ENCODE assay signal across 24 cellular contexts in the genomic region with DNA sequence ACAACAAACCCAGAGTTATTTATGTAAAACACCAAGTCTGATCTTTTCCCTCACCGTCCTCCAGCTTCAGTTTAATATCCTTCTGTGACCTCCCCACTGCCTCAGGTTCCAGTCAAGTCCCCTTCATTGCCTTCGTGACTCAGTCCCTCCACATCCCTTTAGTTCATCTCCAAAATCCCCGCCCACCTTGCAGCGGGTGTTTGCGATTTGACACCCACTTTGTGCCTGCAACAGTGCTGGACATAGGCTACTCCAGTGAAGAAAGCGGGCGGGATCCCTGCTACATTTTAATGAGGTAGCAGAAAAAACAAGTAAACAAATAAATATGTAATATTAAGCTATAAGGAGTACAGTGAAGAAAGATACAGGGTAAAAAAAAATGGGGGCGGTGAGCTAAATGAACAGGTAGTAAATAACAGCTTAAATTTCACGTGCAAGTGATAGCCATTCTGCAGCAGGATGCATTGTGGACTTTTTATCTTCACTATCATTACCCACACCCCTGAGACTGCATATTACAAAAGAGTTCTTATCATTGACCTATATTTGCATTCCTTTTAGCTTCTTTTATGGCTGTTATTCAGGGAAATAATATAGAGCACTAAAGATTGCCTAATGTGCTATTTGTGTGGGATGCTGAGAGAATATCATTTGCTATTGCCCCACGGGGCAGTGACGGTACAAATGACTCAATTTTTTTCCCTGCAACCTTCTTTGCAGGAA.
DNase-seq lines count a peak whose midpoint lies in the region; ATAC-seq, FAIRE-seq and TF ChIP-seq lines count a peak whose summit lies in the region.
"Had no signal": no experiment of that assay in that cellular context is flagged by ENCODE, and none has a peak within 500 bp of the region (broad histone marks: within the 10 kb centered on the region; RNA-seq: fewer than 3 reads in every experiment).

No MANE protein-coding gene starts in this region.

- H3K4me3 ChIP-seq in HepG2 (replicated peaks in 1 of 3; ENCODE audit: insufficient read depth in 1 of 3, low read depth in 2 of 3, low read length in 3 of 3): no peak overlapping the region
- H3K4me3 ChIP-seq: upper lobe of right lung had no signal

- H3K27ac ChIP-seq in VCaP (peak overlapping the region; percentile 88), HepG2 (ENCODE audit: extremely low read length, insufficient read depth, low read length) (no peak overlapping the region)
- H3K27ac ChIP-seq: upper lobe of right lung had no signal

- WGBS in HepG2 (ENCODE audit: low lambda C conversion rate): 36% methylated on average over 11 of the region's 11 CpGs

- no peak for TF ChIP-seq RAD21 in HepG2 (CRISPR knock-in tag; IDR thresholded peaks at IDR 0.05)

- no peak for TF ChIP-seq EP300 in HepG2 (IDR thresholded peaks at IDR 0.05; ENCODE audit: low read depth in 2 of 2, low read length in 2 of 2)
- TF ChIP-seq EP300 in HepG2 (CRISPR knock-in tag; IDR thresholded peaks at IDR 0.05; ENCODE audit: borderline replicate concordance): no peak

- H3K36me3 Mint-ChIP-seq in activated naive CD4-positive, alpha-beta T cell treated with anti-CD3 and anti-CD28 coated beads, Interleukin-2, amount 50 U/mL, for 72 hours: peaks cover 5 to 10% of the 10 kb centered on the region in 2 donors
- H3K36me3 Mint-ChIP-seq: activated CD4-positive, alpha-beta memory T cell treated with anti-CD3 and anti-CD28 coated beads for 36 hours had no signal

- peaks cover 0 to 2% of the 10 kb centered on the region in 2 experiments; a peak in 1 of 5 replicates for H3K27me3 ChIP-seq in HepG2 (ENCODE audit: control insufficient read depth in 1 of 2, insufficient read depth in 2 of 2, low read length in 2 of 2)
- H3K27me3 ChIP-seq: upper lobe of right lung had no signal

- no peak for TF ChIP-seq POLR2A in HepG2 (IDR thresholded peaks at IDR 0.05; ENCODE audit: insufficient read depth in 1 of 2, low read depth in 2 of 2, low read length in 2 of 2)

- DNase-seq in stimulated activated CD4-positive, alpha-beta T cell treated with anti-CD3 and anti-CD28 coated beads, Interleukin-15, amount 100 ng/mL, for 24 hours: peak; percentile 4
- no peak for DNase-seq in stimulated activated CD4-positive, alpha-beta T cell treated with anti-CD3 and anti-CD28 coated beads, Interleukin-4, amount 100 ng/mL, for 1 hour
- DNase-seq in HepG2 (ENCODE audit: low spot score) (no peak), frontal cortex (ENCODE audit: low spot score in 2 of 2) (no peak), NCI-H524 treated with DMSO at 0.1 percent for 48 hours (lab: John Stamatoyannopoulos, UW) (no peak)
- no peak for DNase-seq in activated naive CD4-positive, alpha-beta T cell treated with anti-CD3 and anti-CD28 coated beads, Interleukin-2, amount 50 U/mL, for 72 hours (ENCODE audit: low spot score in 2 of 2)
- DNase-seq in activated naive CD4-positive, alpha-beta T cell treated with Interleukin-2 at 50 U/mL for 16 hours: no peak
- DNase-seq: activated CD4-positive, alpha-beta memory T cell treated with anti-CD3 and anti-CD28 coated beads for 36 hours; activated gamma-delta T cell treated with Interleukin-2 at 50 U/mL for 16 hours; activated T-cell treated with anti-CD3 and anti-CD28 coated beads for 4 hours; C1 segment of cervical spinal cord; cerebellar nuclear complex; DMS79 treated with DMSO at 0.1 percent for 48 hours; effector memory CD8-positive, alpha-beta T cell; MV-4-11; NCI-H2029; NCI-H510A treated with DMSO at 0.1 percent for 48 hours; SIG-M5; upper lobe of right lung had no signal

- in situ Hi-C loops in HepG2 (cut with HindIII; ENCODE audit: extremely low pct_ligation_motif_present, low pct_unique_long_range_greater_than_20kb): no loop called here

- CTCF ChIA-PET in HepG2 (lab: Yijun Ruan, JAX; ENCODE audit: low intra/inter-chr PET ratio, low total read pairs): no interaction called here

- no peak for ATAC-seq in HepG2
- no peak for ATAC-seq in activated naive CD4-positive, alpha-beta T cell treated with anti-CD3 and anti-CD28 coated beads, Interleukin-2, amount 50 U/mL, for 72 hours
- ATAC-seq: effector memory CD8-positive, alpha-beta T cell; sciatic nerve; upper lobe of right lung had no signal

- POLR2A ChIA-PET in HepG2 (lab: Yijun Ruan, JAX): interaction anchor here (1.1 kb wide), 1 partner anchor 13 kb away, joined by 5 read pairs; no protein-coding TSS in a partner anchor

- FAIRE-seq in HepG2 (lab: Jason Lieb, UNC) (no peak), frontal cortex (lab: Jason Lieb, UNC) (no peak)
- FAIRE-seq: islet of Langerhans had no signal

- intact Hi-C loops in HepG2 (cut with micrococcal nuclease; ENCODE audit: unreplicated experiment): no loop called here

- no peaks in the 10 kb centered on the region for H3K79me2 ChIP-seq in HepG2 (ENCODE audit: insufficient read depth, low read length)

- TF ChIP-seq CTCF in VCaP (conservative IDR thresholded peaks at IDR 0.05) (no peak), HepG2 (CRISPR knock-in tag; IDR thresholded peaks at IDR 0.05) (no peak)

- peak overlapping the region; percentile 9 for H3K4me2 ChIP-seq in HepG2 (ENCODE audit: low read depth, low read length)

- H2AFZ ChIP-seq in HepG2 (ENCODE audit: low read length): no peak overlapping the region

- H3K36me3 ChIP-seq in HepG2 (replicated peaks in 1 of 2; ENCODE audit: control insufficient read depth in 1 of 2, insufficient read depth in 2 of 2, low read length in 2 of 2): no peaks in the 10 kb centered on the region
- H3K36me3 ChIP-seq: upper lobe of right lung had no signal

- H3K4me1 ChIP-seq in HepG2 (ENCODE audit: insufficient read depth, low read length): peaks cover 37% of the 10 kb centered on the region
- H3K4me1 ChIP-seq: upper lobe of right lung had no signal

- H3K9me3 Mint-ChIP-seq in activated naive CD4-positive, alpha-beta T cell treated with anti-CD3 and anti-CD28 coated beads, Interleukin-2, amount 50 U/mL, for 72 hours: peaks cover 12 to 17% of the 10 kb centered on the region in 2 donors

- no TSS peak for BruUV-seq in HepG2 (replicated peaks; lab: Mats Ljungman, UMichigan)

- H4K20me1 ChIP-seq in HepG2 (ENCODE audit: insufficient read depth, low read length): no peaks in the 10 kb centered on the region

- no peak overlapping the region for H3K9ac ChIP-seq in HepG2 (ENCODE audit: insufficient read depth, low read depth, low read length)

- no peaks in the 10 kb centered on the region for H3K9me3 ChIP-seq in HepG2 (ENCODE audit: low read length)
- H3K9me3 ChIP-seq: upper lobe of right lung had no signal

- no peak overlapping the region for H3K27ac Mint-ChIP-seq in activated naive CD4-positive, alpha-beta T cell treated with anti-CD3 and anti-CD28 coated beads, Interleukin-2, amount 50 U/mL, for 72 hours
- H3K27ac Mint-ChIP-seq: activated CD4-positive, alpha-beta memory T cell treated with anti-CD3 and anti-CD28 coated beads for 36 hours; effector memory CD8-positive, alpha-beta T cell; stimulated activated naive CD8-positive, alpha-beta T cell treated with anti-CD3 and anti-CD28 coated beads, Interleukin-15, Interleukin-2, amounts not matched to agents 100 ng/mL and 50 ng/mL, for 24 hours; T-helper 1 cell treated with Interleukin-12 subunit alpha and Interleukin-12 subunit beta and Interleukin-4 antibody, amounts not matched to agents 30 μg/mL and 1 μg/mL, for 36 hours had no signal

TF ChIP-seq in HepG2, 621 proteins besides CTCF, POLR2A, EP300 and RAD21:
- TF ChIP-seq KLF6 (CRISPR knock-in tag; IDR thresholded peaks at IDR 0.05): no peak
- TF ChIP-seq, protein P1, sequence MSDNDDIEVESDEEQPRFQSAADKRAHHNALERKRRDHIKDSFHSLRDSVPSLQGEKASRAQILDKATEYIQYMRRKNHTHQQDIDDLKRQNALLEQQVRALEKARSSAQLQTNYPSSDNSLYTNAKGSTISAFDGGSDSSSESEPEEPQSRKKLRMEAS (IDR thresholded peaks at IDR 0.05): no peak
- TF ChIP-seq ETV6 (CRISPR knock-in tag; conservative IDR thresholded peaks at IDR 0.05): no peak
- TF ChIP-seq SAFB2 (CRISPR knock-in tag; IDR thresholded peaks at IDR 0.05; ENCODE audit: borderline replicate concordance, low read depth): no peak
- TF ChIP-seq CEBPG (CRISPR knock-in tag; IDR thresholded peaks at IDR 0.05): 0 out of 2 replicates have a peak, but pooled peaks have one; percentile 14
- no peak for TF ChIP-seq ZNF570 (CRISPR knock-in tag; IDR thresholded peaks at IDR 0.05; ENCODE audit: borderline replicate concordance)
- TF ChIP-seq, protein P2, sequence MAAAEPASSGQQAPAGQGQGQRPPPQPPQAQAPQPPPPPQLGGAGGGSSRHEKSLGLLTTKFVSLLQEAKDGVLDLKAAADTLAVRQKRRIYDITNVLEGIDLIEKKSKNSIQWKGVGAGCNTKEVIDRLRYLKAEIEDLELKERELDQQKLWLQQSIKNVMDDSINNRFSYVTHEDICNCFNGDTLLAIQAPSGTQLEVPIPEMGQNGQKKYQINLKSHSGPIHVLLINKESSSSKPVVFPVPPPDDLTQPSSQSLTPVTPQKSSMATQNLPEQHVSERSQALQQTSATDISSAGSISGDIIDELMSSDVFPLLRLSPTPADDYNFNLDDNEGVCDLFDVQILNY (CRISPR knock-in tag; conservative IDR thresholded peaks at IDR 0.05): no peak
- TF ChIP-seq IKZF4 (CRISPR knock-in tag; IDR thresholded peaks at IDR 0.05; ENCODE audit: borderline replicate concordance, low read depth, not compliant biosample characterization): no peak
